ENCODE assay signal across 10 cellular contexts in the genomic region with DNA sequence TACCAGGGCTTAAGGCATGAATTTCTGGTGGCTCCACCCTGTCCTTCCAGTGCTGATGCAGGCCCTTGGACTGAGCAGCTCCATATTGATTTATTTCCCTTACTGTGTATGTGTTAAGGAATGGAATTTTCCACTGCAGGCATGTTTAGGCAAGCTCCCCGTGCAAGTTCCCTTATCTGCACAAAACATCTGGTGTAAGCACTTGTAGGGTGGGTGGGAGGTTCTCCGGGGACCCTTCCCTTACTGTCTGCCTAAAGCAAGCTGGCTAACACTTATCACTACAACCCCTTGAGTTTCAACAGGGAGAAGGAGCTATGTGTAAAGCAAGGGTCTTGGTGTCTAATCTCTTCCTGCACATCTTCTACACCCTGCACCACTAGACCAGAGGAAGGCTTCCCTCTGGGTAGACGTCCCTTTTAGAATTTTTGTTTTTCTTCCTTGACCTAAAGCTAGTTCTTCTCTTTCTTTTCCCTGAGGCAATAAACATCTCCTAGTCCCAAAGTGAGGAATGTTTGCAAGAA. TPM values are rescaled to one million over a fixed set of nuclear protein-coding genes. Genes with fewer than 3 reads are reported as not detected.
DNase-seq lines count a peak whose midpoint lies in the region; ATAC-seq and TF ChIP-seq lines count a peak whose summit lies in the region.
"Had no signal": no experiment of that assay in that cellular context is flagged by ENCODE, and none has a peak within 500 bp of the region (broad histone marks: within the 10 kb centered on the region; RNA-seq: fewer than 3 reads in every experiment).

No MANE protein-coding gene starts in this region.

- H3K4me3 ChIP-seq in choroid plexus epithelial cell (ENCODE audit: low read depth, low read length) (no peak overlapping the region), neural progenitor cell (no peak overlapping the region)

- intact Hi-C loops in posterior vena cava (cut with DNase I): no loop called here

- H3K27ac Mint-ChIP-seq in neural progenitor cell: no peak overlapping the region

- H3K4me2 ChIP-seq in neural progenitor cell: no peak overlapping the region

- H3K79me2 ChIP-seq in neural progenitor cell (ENCODE audit: low read depth): no peaks in the 10 kb centered on the region

- no peak overlapping the region for H3K9ac ChIP-seq in neural progenitor cell

- no peaks in the 10 kb centered on the region for H3K4me1 ChIP-seq in neural progenitor cell

- no peak overlapping the region for H3K27ac ChIP-seq in neural progenitor cell

- H3K36me3 Mint-ChIP-seq in neural progenitor cell: no peaks in the 10 kb centered on the region

- no peak overlapping the region for H3K4me3 Mint-ChIP-seq in neural progenitor cell

- H3K9me3 ChIP-seq in neural progenitor cell (ENCODE audit: low read depth): no peaks in the 10 kb centered on the region

- no peaks in the 10 kb centered on the region for H3K27me3 ChIP-seq in neural progenitor cell

- no peaks in the 10 kb centered on the region for H3F3A ChIP-seq in neural progenitor cell (ENCODE audit: low read depth)

- ATAC-seq in HG03442 (IDR thresholded peaks at IDR 0.05; ENCODE audit: unreplicated experiment): no peak
- no peak for ATAC-seq in GM19463 (IDR thresholded peaks at IDR 0.05; ENCODE audit: unreplicated experiment)
- ATAC-seq in GM19351 (IDR thresholded peaks at IDR 0.05; ENCODE audit: unreplicated experiment): no peak

- H2AFZ ChIP-seq in neural progenitor cell (replicated peaks): peak overlapping the region; percentile 63

- H3K9me3 Mint-ChIP-seq in neural progenitor cell: no peaks in the 10 kb centered on the region

- no peaks in the 10 kb centered on the region for H4K20me1 ChIP-seq in neural progenitor cell (ENCODE audit: low read depth)

- peak; percentile 24 for DNase-seq in ELF-1 (ENCODE audit: low read depth, low spot score)
- peak; percentile 17 for DNase-seq in NAMALWA (ENCODE audit: low spot score)
- peak; percentile 69 for DNase-seq in choroid plexus epithelial cell (ENCODE audit: low read depth)
- no peak for DNase-seq in neural progenitor cell (ENCODE audit: low spot score)
- DNase-seq in posterior vena cava (ENCODE audit: low spot score): no peak
- DNase-seq: amygdala, Calu3 had no signal

- H3K27me3 Mint-ChIP-seq in neural progenitor cell (ENCODE audit: insufficient read depth, low read depth): peaks cover 4% of the 10 kb centered on the region

- no peaks in the 10 kb centered on the region for H3K36me3 ChIP-seq in neural progenitor cell

- no peak for TF ChIP-seq CTCF in choroid plexus epithelial cell (conservative IDR thresholded peaks at IDR 0.05; ENCODE audit: low read depth, low read length)
- no peak for TF ChIP-seq CTCF in neural progenitor cell (IDR thresholded peaks at IDR 0.05)

- no peaks in the 10 kb centered on the region for H3K4me1 Mint-ChIP-seq in neural progenitor cell

RNA-seq across cellular contexts. Expression of a gene that starts 22.0 kb away (rescaled TPM):
- 1.2 and 1.3 TPM in 2 replicates for total RNA-seq in neural progenitor cell (ENCODE audit: low replicate concordance)
- 10 to 100 TPM; 29.0 to 31.3 TPM for total RNA-seq in posterior vena cava

RNA-seq across cellular contexts. Expression of a gene that starts 24.7 kb away (rescaled TPM):
- total RNA-seq in neural progenitor cell (ENCODE audit: low replicate concordance) (18.6 and 24.0 TPM in 2 replicates), posterior vena cava (10 to 100 TPM; 37.0 to 42.8 TPM)

Comparison
In these comparisons a context has a peak if more than half of its experiments do, and no peak if none do; other contexts are left out.
1. DNase-seq: peak in ELF-1 (single experiment), NAMALWA (single experiment) and choroid plexus epithelial cell (single experiment); none in neural progenitor cell (single experiment) and posterior vena cava (single experiment).
2. RNA of a gene that starts 22.0 kb away (total RNA-seq): 29.0 to 31.3 TPM in posterior vena cava; 1.2 to 1.3 TPM in neural progenitor cell; every median in the first group is over 10 times any median in the second.